24 cellular contexts compared by ENCODE assay signal in the genomic region with DNA sequence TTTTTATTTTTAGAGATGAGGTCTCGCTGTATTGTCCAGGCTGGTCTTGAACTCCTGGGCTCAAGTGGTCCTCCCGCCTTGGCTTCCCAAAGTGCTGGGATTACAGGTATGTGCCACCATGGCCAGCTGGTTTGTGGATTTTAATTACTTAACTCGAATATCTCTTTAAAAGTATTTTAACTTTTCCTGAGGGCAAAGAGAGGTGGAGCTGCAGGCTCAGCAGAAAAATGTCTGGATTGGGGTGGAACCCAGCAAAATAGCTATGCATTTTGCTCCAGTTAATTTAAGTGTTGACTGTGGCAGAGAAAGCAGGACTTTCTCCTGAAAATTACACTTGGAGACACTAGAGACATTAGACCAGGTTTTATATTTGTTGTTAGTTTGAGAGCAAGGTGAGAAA. TPM values are rescaled to one million over a fixed set of nuclear protein-coding genes. Genes with fewer than 3 reads are reported as not detected.
DNase-seq lines count a peak whose midpoint lies in the region; ATAC-seq, FAIRE-seq and TF ChIP-seq lines count a peak whose summit lies in the region.
"Had no signal": no experiment of that assay in that cellular context is flagged by ENCODE, and none has a peak within 500 bp of the region (broad histone marks: within the 10 kb centered on the region; RNA-seq: fewer than 3 reads in every experiment).

No MANE protein-coding gene starts in this region.

- H4K91ac ChIP-seq in trophoblast cell (ENCODE audit: low read depth, low read length), result no peak overlapping the region

- no peak for TF ChIP-seq EP300 in upper lobe of left lung (IDR thresholded peaks at IDR 0.05)

- H3K79me2 ChIP-seq in trophoblast cell (ENCODE audit: control insufficient read depth, insufficient read depth, low read length, poor library complexity), result no peaks in the 10 kb centered on the region

- H3K36me3 ChIP-seq in trophoblast cell (ENCODE audit: control insufficient read depth in 1 of 2, insufficient read depth in 2 of 2, low read length in 2 of 2), result peaks cover 18 to 29% of the 10 kb centered on the region in 2 experiments
- peaks cover 0 to 4% (median 0%) of the 10 kb centered on the region in 4 donors for H3K36me3 ChIP-seq in upper lobe of left lung
- H3K36me3 ChIP-seq in pancreas, result no peaks in the 10 kb centered on the region
- H3K36me3 ChIP-seq: HAP-1 had no signal

- no peak overlapping the region for H2BK120ac ChIP-seq in trophoblast cell (ENCODE audit: insufficient read depth, low read length, poor library complexity)

- DNase-seq in NB4 (ENCODE audit: low read depth) (no peak), epithelial cell of prostate (ENCODE audit: low read depth, low spot score) (no peak), trophoblast cell (peak; percentile 46 to 85), upper lobe of left lung (no peak), pancreas (no peak), hypothalamus (lab: John Stamatoyannopoulos, UW) (no peak)
- DNase-seq: activated CD4-positive, alpha-beta T cell treated with anti-CD3 and anti-CD28 coated beads, Interleukin-2, amount 50 U/mL, for 1 hour; activated effector memory CD4-positive, alpha-beta T cell treated with Interleukin-2 at 50 U/mL for 16 hours; activated T-cell treated with anti-CD3 and anti-CD28 coated beads, Interleukin-2, amount 50 U/mL, for 1 hour; brain microvascular endothelial cell; left ventricle myocardium superior; NCI-H1694; NCI-H82; T-helper 1 cell had no signal

- WGBS in trophoblast cell (ENCODE audit: extremely low coverage, insufficient coverage, insufficient read length), result no CpG with 5 or more reads among the region's 3 CpGs
- WGBS in upper lobe of left lung, 2 donors, result 84 to 86% methylated on average over 3 of the region's 3 CpGs
- WGBS in pancreas, 2 donors, result 78 to 85% methylated on average over 3 of the region's 3 CpGs

- no peak overlapping the region for H3K23ac ChIP-seq in trophoblast cell (ENCODE audit: low read length)

- peak overlapping the region; percentile 37 for H3K27ac ChIP-seq in epithelial cell of prostate
- no peak overlapping the region for H3K27ac ChIP-seq in trophoblast cell (ENCODE audit: low read depth, low read length)
- peak overlapping the region; percentile 67 to 86 (median 74) for H3K27ac ChIP-seq in upper lobe of left lung
- H3K27ac ChIP-seq in pancreas, result no peak overlapping the region
- H3K27ac ChIP-seq: brain microvascular endothelial cell had no signal

- H2AK5ac ChIP-seq in trophoblast cell (ENCODE audit: low read length), result no peak overlapping the region

- no peak overlapping the region for H3K18ac ChIP-seq in trophoblast cell (ENCODE audit: low read length)

- H3K9me3 ChIP-seq in trophoblast cell (ENCODE audit: insufficient read depth, low read depth, low read length), result no peaks in the 10 kb centered on the region
- H3K9me3 ChIP-seq in upper lobe of left lung, result no peaks in the 10 kb centered on the region
- H3K9me3 ChIP-seq in pancreas, result no peaks in the 10 kb centered on the region
- H3K9me3 ChIP-seq: HAP-1 had no signal

- H3K4me2 ChIP-seq in trophoblast cell (ENCODE audit: low read length), result no peak overlapping the region

- intact Hi-C loops in pancreas (cut with DNase I), result no loop called here

- H3K27me3 ChIP-seq in trophoblast cell (ENCODE audit: insufficient read depth, low read length) (no peaks in the 10 kb centered on the region), upper lobe of left lung (no peaks in the 10 kb centered on the region), pancreas (no peaks in the 10 kb centered on the region)
- H3K27me3 ChIP-seq: brain microvascular endothelial cell had no signal

- ATAC-seq in upper lobe of left lung (ENCODE audit: low FRiP score in 2 of 2), result no peak
- no peak for ATAC-seq in pancreas
- ATAC-seq in HG03460 (IDR thresholded peaks at IDR 0.05; ENCODE audit: unreplicated experiment), result no peak
- ATAC-seq: activated naive CD4-positive, alpha-beta T cell treated with anti-CD3 and anti-CD28 coated beads, Interleukin-2, amount 50 U/mL, for 72 hours; natural killer cell treated with Interleukin-12 subunit alpha and Interleukin-12 subunit beta and Interleukin-15 and Interleukin-18, amount 100 ng/mL, for 72 hours; WTC11 had no signal

- H2BK12ac ChIP-seq in trophoblast cell (ENCODE audit: low read length), result no peak overlapping the region

- H3K4me3 ChIP-seq in NB4 (ENCODE audit: low read depth, low read length) (peak overlapping the region; percentile 8), trophoblast cell (ENCODE audit: low read depth, low read length) (no peak overlapping the region), upper lobe of left lung (peak overlapping the region in 2 of 4 donors; percentile 21 to 23), pancreas (no peak overlapping the region)
- H3K4me3 ChIP-seq: HAP-1, skin epidermis had no signal

- no peak overlapping the region for H2BK5ac ChIP-seq in trophoblast cell (ENCODE audit: low read depth, low read length, poor library complexity)

- H3K9ac ChIP-seq in trophoblast cell (ENCODE audit: low read length), result no peak overlapping the region

- H3K79me1 ChIP-seq in trophoblast cell (ENCODE audit: low read length), result no peaks in the 10 kb centered on the region

- no peak overlapping the region for H3K14ac ChIP-seq in trophoblast cell (ENCODE audit: low read length)

- no peak overlapping the region for H4K8ac ChIP-seq in trophoblast cell (ENCODE audit: low read depth, low read length)

- TF ChIP-seq CTCF in NB4 (IDR thresholded peaks at IDR 0.05; ENCODE audit: low read depth, low read length) (no peak), upper lobe of left lung (IDR thresholded peaks at IDR 0.05) (no peak), pancreas (IDR thresholded peaks at IDR 0.05) (no peak)

- H3K4ac ChIP-seq in trophoblast cell (ENCODE audit: low read depth, low read length), result no peak overlapping the region

- no peak for FAIRE-seq in pancreas (lab: Jason Lieb, UNC)

- no peak overlapping the region for H4K12ac ChIP-seq in trophoblast cell (ENCODE audit: low read depth, low read length)

- H3K4me1 ChIP-seq in trophoblast cell (ENCODE audit: control insufficient read depth in 1 of 2, insufficient read depth in 2 of 2, low read length in 2 of 2), result peaks cover 10 to 11% of the 10 kb centered on the region in 2 experiments
- peaks cover 22 to 72% (median 53%) of the 10 kb centered on the region in 4 donors for H3K4me1 ChIP-seq in upper lobe of left lung
- H3K4me1 ChIP-seq in pancreas, result peaks cover 0 to 6% (median 0%) of the 10 kb centered on the region in 3 donors
- H3K4me1 ChIP-seq: HAP-1 had no signal

- TF ChIP-seq POLR2A in NB4 (IDR thresholded peaks at IDR 0.05; ENCODE audit: extremely low read depth, insufficient read length), result no peak
- TF ChIP-seq POLR2A in upper lobe of left lung (IDR thresholded peaks at IDR 0.05), result no peak

- no peak overlapping the region for H2AFZ ChIP-seq in trophoblast cell (ENCODE audit: insufficient read depth, low read length, poor library complexity)

RNA-seq across cellular contexts. Expression of a gene that starts 35.5 kb away (rescaled TPM):
- polyA plus RNA-seq in trophoblast cell (2013), result 1.1 and 1.4 TPM in 2 replicates
- total RNA-seq in upper lobe of left lung (under 1 TPM in 3 of 6 donors, not detected in 3; 0.30 to 0.49 (median 0.33) TPM), pancreas (not detected)
- not detected for polyA plus RNA-seq in pancreas
- total RNA-seq: activated naive CD4-positive, alpha-beta T cell treated with anti-CD3 and anti-CD28 coated beads, Interleukin-2, amount 50 U/mL, for 72 hours; cerebellum; fibroblast of lung; left ventricle myocardium superior; natural killer cell treated with Interleukin-12 subunit alpha and Interleukin-12 subunit beta and Interleukin-15 and Interleukin-18, amount 100 ng/mL, for 72 hours; renal cortical epithelial cell; SK-MEL-5 had no signal

Comparison
In these comparisons a context has a peak if more than half of its experiments do, and no peak if none do; other contexts are left out.
1. DNase-seq: peak in trophoblast cell (2 of 2); none in NB4 (single experiment), epithelial cell of prostate (single experiment), upper lobe of left lung (0 of 2), pancreas (0 of 6) and hypothalamus (0 of 51).
2. H3K27ac ChIP-seq: peak in epithelial cell of prostate (single experiment) and upper lobe of left lung (4 of 4); none in trophoblast cell (single experiment) and pancreas (0 of 4).